In the genomic region with DNA sequence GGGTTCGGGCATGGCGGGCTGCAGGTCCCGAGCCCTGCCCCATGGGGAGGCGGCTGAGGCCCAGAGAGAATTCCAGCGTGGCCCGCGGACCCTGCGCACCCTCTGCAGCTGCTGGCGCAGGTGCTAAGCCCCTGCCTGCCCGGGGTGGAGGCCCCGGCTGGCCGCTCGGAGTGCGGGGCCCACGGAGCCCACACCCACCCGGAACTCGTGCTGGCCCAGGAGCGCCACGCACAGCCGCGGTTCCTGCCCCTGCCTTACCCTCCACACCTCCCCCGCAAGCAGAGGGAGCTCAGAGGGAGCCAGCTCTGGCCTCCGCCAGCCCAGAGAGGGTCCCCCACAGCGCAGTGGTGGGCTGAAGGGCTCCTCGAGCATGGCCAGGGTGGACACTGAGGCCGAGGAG, we compare ENCODE assay signal across 18 cellular contexts.
DNase-seq lines count a peak whose midpoint lies in the region; ATAC-seq and TF ChIP-seq lines count a peak whose summit lies in the region.
"Had no signal": no experiment of that assay in that cellular context is flagged by ENCODE, and none has a peak within 500 bp of the region (broad histone marks: within the 10 kb centered on the region; RNA-seq: fewer than 3 reads in every experiment).

No MANE protein-coding gene starts in this region.

- intact Hi-C loops in natural killer cell (cut with micrococcal nuclease), result no loop called here
- intact Hi-C loops in breast epithelium (cut with DNase I; ENCODE audit: low total_unique reads), result no loop called here

- no peaks in the 10 kb centered on the region for H3K4me1 ChIP-seq in breast epithelium
- H3K4me1 ChIP-seq: BLaER1, Caco-2 had no signal

- no peak overlapping the region for H3K4me3 ChIP-seq in breast epithelium
- H3K4me3 ChIP-seq: BLaER1 had no signal

- no peak for TF ChIP-seq POLR2A in breast epithelium (IDR thresholded peaks at IDR 0.05)

- H3K27me3 ChIP-seq in breast epithelium, result no peaks in the 10 kb centered on the region
- H3K27me3 ChIP-seq: BLaER1 had no signal

- TF ChIP-seq CTCF in natural killer cell (IDR thresholded peaks at IDR 0.05) (no peak), breast epithelium (IDR thresholded peaks at IDR 0.05) (no peak)

- H3K9me3 ChIP-seq in breast epithelium, result no peaks in the 10 kb centered on the region

- DNase-seq in activated gamma-delta T cell (lab: John Stamatoyannopoulos, UW) (peak; percentile 13), activated gamma-delta T cell treated with Interleukin-2 at 50 U/mL for 16 hours (no peak), natural killer cell (no peak), immature natural killer cell (no peak), breast epithelium (ENCODE audit: low spot score in 2 of 2) (no peak)
- peak; percentile 53 for DNase-seq in natural killer cell treated with Interleukin-12 subunit alpha and Interleukin-12 subunit beta and Interleukin-15 and Interleukin-18, amount 100 ng/mL, for 72 hours (ENCODE audit: low spot score)
- DNase-seq: Caco-2; CD4-positive, CD25-positive, alpha-beta regulatory T cell; CD8-positive, alpha-beta T cell; DMS153; DND-41; GOT3; HCEC 1CT had no signal

- no peaks in the 10 kb centered on the region for H3K36me3 ChIP-seq in breast epithelium
- H3K36me3 ChIP-seq: BLaER1 had no signal

- H3K9me3 Mint-ChIP-seq in natural killer cell treated with Interleukin-12 subunit alpha and Interleukin-12 subunit beta and Interleukin-15 and Interleukin-18, amount 100 ng/mL, for 72 hours, result peaks cover 8% of the 10 kb centered on the region
- peaks cover 4 to 10% of the 10 kb centered on the region in 2 donors for H3K9me3 Mint-ChIP-seq in natural killer cell
- peaks cover 3% of the 10 kb centered on the region for H3K9me3 Mint-ChIP-seq in stimulated activated memory B cell treated with anti-CD40 and anti-IgM and Interleukin-4, amounts not matched to agents 10 μg/mL and 1 μg/mL and 100 μg/mL, for 72 hours
- peaks cover 0 to 16% (median 8%) of the 10 kb centered on the region in 6 donors for H3K9me3 Mint-ChIP-seq in immature natural killer cell

- no peaks in the 10 kb centered on the region for H3K27me3 Mint-ChIP-seq in natural killer cell treated with Interleukin-12 subunit alpha and Interleukin-12 subunit beta and Interleukin-15 and Interleukin-18, amount 100 ng/mL, for 72 hours
- H3K27me3 Mint-ChIP-seq in natural killer cell (ENCODE audit: low read depth in 2 of 2) (no peaks in the 10 kb centered on the region), immature natural killer cell (ENCODE audit: low read depth in 3 of 3) (peaks cover 0 to 2% (median 0%) of the 10 kb centered on the region in 3 donors)
- H3K27me3 Mint-ChIP-seq in stimulated activated memory B cell treated with anti-CD40 and anti-IgM and Interleukin-4, amounts not matched to agents 10 μg/mL and 1 μg/mL and 100 μg/mL, for 72 hours, result no peaks in the 10 kb centered on the region
- H3K27me3 Mint-ChIP-seq: B cell; CD4-positive, CD25-positive, alpha-beta regulatory T cell had no signal

- no peak for ATAC-seq in natural killer cell treated with Interleukin-12 subunit alpha and Interleukin-12 subunit beta and Interleukin-15 and Interleukin-18, amount 100 ng/mL, for 72 hours
- ATAC-seq in natural killer cell, result no peak
- ATAC-seq in stimulated activated memory B cell treated with anti-CD40 and anti-IgM and Interleukin-4, amounts not matched to agents 10 μg/mL and 1 μg/mL and 100 μg/mL, for 72 hours, result peak; percentile 58
- ATAC-seq: CD8-positive, alpha-beta T cell had no signal

- H3K36me3 Mint-ChIP-seq in natural killer cell treated with Interleukin-12 subunit alpha and Interleukin-12 subunit beta and Interleukin-15 and Interleukin-18, amount 100 ng/mL, for 72 hours, result no peaks in the 10 kb centered on the region
- no peaks in the 10 kb centered on the region for H3K36me3 Mint-ChIP-seq in natural killer cell
- H3K36me3 Mint-ChIP-seq in stimulated activated memory B cell treated with anti-CD40 and anti-IgM and Interleukin-4, amounts not matched to agents 10 μg/mL and 1 μg/mL and 100 μg/mL, for 72 hours, result no peaks in the 10 kb centered on the region
- H3K36me3 Mint-ChIP-seq in immature natural killer cell, result no peaks in the 10 kb centered on the region
- H3K36me3 Mint-ChIP-seq: CD4-positive, CD25-positive, alpha-beta regulatory T cell; CD8-positive, alpha-beta T cell had no signal

- H3K4me1 Mint-ChIP-seq in natural killer cell treated with Interleukin-12 subunit alpha and Interleukin-12 subunit beta and Interleukin-15 and Interleukin-18, amount 100 ng/mL, for 72 hours (ENCODE audit: low read depth in 2 of 2), result no peaks in the 10 kb centered on the region
- no peaks in the 10 kb centered on the region for H3K4me1 Mint-ChIP-seq in natural killer cell
- no peaks in the 10 kb centered on the region for H3K4me1 Mint-ChIP-seq in stimulated activated memory B cell treated with anti-CD40 and anti-IgM and Interleukin-4, amounts not matched to agents 10 μg/mL and 1 μg/mL and 100 μg/mL, for 72 hours
- H3K4me1 Mint-ChIP-seq in immature natural killer cell, result no peaks in the 10 kb centered on the region
- H3K4me1 Mint-ChIP-seq: B cell; CD4-positive, CD25-positive, alpha-beta regulatory T cell had no signal

- H3K4me3 Mint-ChIP-seq in natural killer cell treated with Interleukin-12 subunit alpha and Interleukin-12 subunit beta and Interleukin-15 and Interleukin-18, amount 100 ng/mL, for 72 hours, result no peak overlapping the region
- no peak overlapping the region for H3K4me3 Mint-ChIP-seq in natural killer cell
- H3K4me3 Mint-ChIP-seq in stimulated activated memory B cell treated with anti-CD40 and anti-IgM and Interleukin-4, amounts not matched to agents 10 μg/mL and 1 μg/mL and 100 μg/mL, for 72 hours, result no peak overlapping the region
- no peak overlapping the region for H3K4me3 Mint-ChIP-seq in immature natural killer cell
- H3K4me3 Mint-ChIP-seq: B cell; CD4-positive, CD25-positive, alpha-beta regulatory T cell; CD8-positive, alpha-beta T cell had no signal

- H3K27ac Mint-ChIP-seq in natural killer cell treated with Interleukin-12 subunit alpha and Interleukin-12 subunit beta and Interleukin-15 and Interleukin-18, amount 100 ng/mL, for 72 hours, result no peak overlapping the region
- H3K27ac Mint-ChIP-seq in natural killer cell (no peak overlapping the region), immature natural killer cell (no peak overlapping the region)
- H3K27ac Mint-ChIP-seq in stimulated activated memory B cell treated with anti-CD40 and anti-IgM and Interleukin-4, amounts not matched to agents 10 μg/mL and 1 μg/mL and 100 μg/mL, for 72 hours, result no peak overlapping the region
- H3K27ac Mint-ChIP-seq: B cell; CD4-positive, CD25-positive, alpha-beta regulatory T cell; CD8-positive, alpha-beta T cell had no signal

- H3K27ac ChIP-seq in breast epithelium, result no peak overlapping the region
- H3K27ac ChIP-seq: 22Rv1, BLaER1, C4-2B had no signal

Comparison
In these comparisons a context has a peak if more than half of its experiments do, and no peak if none do; other contexts are left out.
1. DNase-seq: peak in activated gamma-delta T cell (single experiment) and natural killer cell treated with Interleukin-12 subunit alpha and Interleukin-12 subunit beta and Interleukin-15 and Interleukin-18, amount 100 ng/mL, for 72 hours (single experiment); none in activated gamma-delta T cell treated with Interleukin-2 at 50 U/mL for 16 hours (single experiment), natural killer cell (single experiment), immature natural killer cell (0 of 3) and breast epithelium (0 of 2).